In genomic region chr11:3797329-3798090, GRCh38 we compare ENCODE assay signal across 8 cellular contexts.
A peak's percentile ranks its signal among the peaks of the same experiment; 100 is the strongest.
DNase-seq lines count a peak whose midpoint lies in the region; ATAC-seq and TF ChIP-seq lines count a peak whose summit lies in the region.

TSS of gene NUP98 (minus strand) at chr11:3797554. CDS start at chr11:3782117, 15,437 bp downstream.

- H3K9me3 Mint-ChIP-seq in activated naive CD4-positive, alpha-beta T cell treated with anti-CD3 and anti-CD28 coated beads, Interleukin-2, amount 50 U/mL, for 24 hours = no peaks in the 10 kb centered on the region

- no peaks in the 10 kb centered on the region for H3K27me3 ChIP-seq in GM06990 (replicated peaks; ENCODE audit: control insufficient read depth, insufficient read depth, low read length)

- peaks cover 10% of the 10 kb centered on the region for H3K36me3 Mint-ChIP-seq in activated naive CD4-positive, alpha-beta T cell treated with anti-CD3 and anti-CD28 coated beads, Interleukin-2, amount 50 U/mL, for 24 hours

- peak; percentile 100 for DNase-seq in GM06990 (ENCODE audit: extremely low read depth, insufficient read length)
- peak; percentile 99 for DNase-seq in NCI-H1092 (lab: John Stamatoyannopoulos, UW)
- peak; percentile 99 for DNase-seq in germinal center (ENCODE audit: low spot score)
- peak; percentile 99 for DNase-seq in non-pigmented ciliary epithelial cell (ENCODE audit: low read depth)
- DNase-seq in superior temporal gyrus (ENCODE audit: extremely low spot score) = peak; percentile 99

- H3K36me3 ChIP-seq in GM06990 (ENCODE audit: control insufficient read depth, insufficient read depth, low read length) = no peaks in the 10 kb centered on the region

- peaks cover 45% of the 10 kb centered on the region for H3K4me1 Mint-ChIP-seq in activated naive CD4-positive, alpha-beta T cell treated with anti-CD3 and anti-CD28 coated beads, Interleukin-2, amount 50 U/mL, for 24 hours

- peak within 1 kb of the TSS; percentile 99 for H3K4me3 Mint-ChIP-seq in activated naive CD4-positive, alpha-beta T cell treated with anti-CD3 and anti-CD28 coated beads, Interleukin-2, amount 50 U/mL, for 24 hours

- H3K4me3 ChIP-seq in GM06990 (replicated peaks; ENCODE audit: low read depth, low read length) = peak within 1 kb of the TSS; percentile 83

- no peaks in the 10 kb centered on the region for H3K27me3 Mint-ChIP-seq in activated naive CD4-positive, alpha-beta T cell treated with anti-CD3 and anti-CD28 coated beads, Interleukin-2, amount 50 U/mL, for 24 hours

- ATAC-seq in HG02588 (IDR thresholded peaks at IDR 0.05; ENCODE audit: unreplicated experiment) = peak; percentile 92
- ATAC-seq in SK-N-SH treated with all-trans-retinoic acid at 6 μM for 48 hours = peak; percentile 93

- peak within 1 kb of the TSS; percentile 99 for H3K27ac Mint-ChIP-seq in activated naive CD4-positive, alpha-beta T cell treated with anti-CD3 and anti-CD28 coated beads, Interleukin-2, amount 50 U/mL, for 24 hours

- no peak for TF ChIP-seq CTCF in GM06990 (IDR thresholded peaks at IDR 0.05; ENCODE audit: insufficient read depth, low read length, poor library complexity, severe bottlenecking)

TF ChIP-seq in SK-N-SH treated with all-trans-retinoic acid at 6 μM for 48 hours, 23 proteins besides CTCF, POLR2A, EP300 and RAD21:
- TF ChIP-seq ZNF70 (CRISPR knock-in tag; IDR thresholded peaks at IDR 0.05) (no peak), ZFP3 (CRISPR knock-in tag; IDR thresholded peaks at IDR 0.05) (peak; percentile 29; the same call in 1 of the 2 replicates)

Comparison
In these comparisons a context has a peak if more than half of its experiments do, and no peak if none do; other contexts are left out.
1. Peak in every context shown above with its lines: DNase-seq, ATAC-seq and H3K4me3 ChIP-seq.